ENCODE assay signal across 1 cellular context in the genomic region with DNA sequence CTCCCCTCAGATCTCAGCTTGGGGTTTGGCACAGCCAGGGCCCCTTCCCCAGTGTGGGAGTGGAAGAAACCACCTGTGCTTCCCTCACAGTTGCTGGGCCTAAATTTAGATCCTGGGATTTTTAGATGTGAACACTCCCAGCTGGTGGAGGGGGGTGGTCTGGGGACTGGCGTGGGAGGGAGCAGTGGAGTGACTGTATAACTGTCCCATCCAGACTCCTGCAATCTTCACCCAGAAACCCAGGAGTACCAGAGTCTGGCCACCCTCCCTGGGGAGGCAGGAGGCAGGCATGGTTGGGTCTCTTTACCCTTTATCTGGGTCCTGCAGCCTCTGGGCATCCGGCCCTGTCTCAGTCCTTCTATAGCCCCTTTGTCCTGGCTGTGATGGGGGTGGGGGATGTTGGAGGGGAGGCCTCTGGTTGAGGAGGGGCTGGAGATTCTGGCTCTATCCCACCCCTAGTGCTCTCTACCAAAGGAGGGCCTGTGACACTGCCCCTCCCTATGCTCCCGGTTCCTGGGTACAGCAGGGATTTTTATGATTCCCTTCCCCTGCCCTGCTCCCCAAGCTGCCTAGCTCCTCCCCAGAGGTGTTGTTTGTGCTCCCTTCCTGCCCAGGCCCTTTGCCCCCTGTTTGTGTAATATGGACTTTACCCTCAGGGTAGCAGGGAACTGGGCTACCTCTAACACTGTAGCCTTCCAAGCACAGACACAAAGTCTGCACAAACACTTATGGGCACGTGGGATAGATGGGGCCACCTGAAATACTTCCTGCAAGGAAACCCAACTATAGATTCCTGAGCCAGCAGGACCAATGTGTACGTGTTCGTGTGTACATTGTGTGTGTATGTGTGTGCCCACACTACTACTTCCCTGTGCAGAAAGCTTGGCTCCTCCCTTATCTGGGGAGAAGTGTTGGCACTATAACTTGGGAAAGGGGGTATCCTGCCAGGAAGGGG.
TF ChIP-seq lines count a peak whose summit lies in the region.

No MANE protein-coding gene starts in this region.

TF ChIP-seq in GM23338, 12 proteins besides CTCF, POLR2A, EP300 and RAD21:
- TF ChIP-seq, protein P1, sequence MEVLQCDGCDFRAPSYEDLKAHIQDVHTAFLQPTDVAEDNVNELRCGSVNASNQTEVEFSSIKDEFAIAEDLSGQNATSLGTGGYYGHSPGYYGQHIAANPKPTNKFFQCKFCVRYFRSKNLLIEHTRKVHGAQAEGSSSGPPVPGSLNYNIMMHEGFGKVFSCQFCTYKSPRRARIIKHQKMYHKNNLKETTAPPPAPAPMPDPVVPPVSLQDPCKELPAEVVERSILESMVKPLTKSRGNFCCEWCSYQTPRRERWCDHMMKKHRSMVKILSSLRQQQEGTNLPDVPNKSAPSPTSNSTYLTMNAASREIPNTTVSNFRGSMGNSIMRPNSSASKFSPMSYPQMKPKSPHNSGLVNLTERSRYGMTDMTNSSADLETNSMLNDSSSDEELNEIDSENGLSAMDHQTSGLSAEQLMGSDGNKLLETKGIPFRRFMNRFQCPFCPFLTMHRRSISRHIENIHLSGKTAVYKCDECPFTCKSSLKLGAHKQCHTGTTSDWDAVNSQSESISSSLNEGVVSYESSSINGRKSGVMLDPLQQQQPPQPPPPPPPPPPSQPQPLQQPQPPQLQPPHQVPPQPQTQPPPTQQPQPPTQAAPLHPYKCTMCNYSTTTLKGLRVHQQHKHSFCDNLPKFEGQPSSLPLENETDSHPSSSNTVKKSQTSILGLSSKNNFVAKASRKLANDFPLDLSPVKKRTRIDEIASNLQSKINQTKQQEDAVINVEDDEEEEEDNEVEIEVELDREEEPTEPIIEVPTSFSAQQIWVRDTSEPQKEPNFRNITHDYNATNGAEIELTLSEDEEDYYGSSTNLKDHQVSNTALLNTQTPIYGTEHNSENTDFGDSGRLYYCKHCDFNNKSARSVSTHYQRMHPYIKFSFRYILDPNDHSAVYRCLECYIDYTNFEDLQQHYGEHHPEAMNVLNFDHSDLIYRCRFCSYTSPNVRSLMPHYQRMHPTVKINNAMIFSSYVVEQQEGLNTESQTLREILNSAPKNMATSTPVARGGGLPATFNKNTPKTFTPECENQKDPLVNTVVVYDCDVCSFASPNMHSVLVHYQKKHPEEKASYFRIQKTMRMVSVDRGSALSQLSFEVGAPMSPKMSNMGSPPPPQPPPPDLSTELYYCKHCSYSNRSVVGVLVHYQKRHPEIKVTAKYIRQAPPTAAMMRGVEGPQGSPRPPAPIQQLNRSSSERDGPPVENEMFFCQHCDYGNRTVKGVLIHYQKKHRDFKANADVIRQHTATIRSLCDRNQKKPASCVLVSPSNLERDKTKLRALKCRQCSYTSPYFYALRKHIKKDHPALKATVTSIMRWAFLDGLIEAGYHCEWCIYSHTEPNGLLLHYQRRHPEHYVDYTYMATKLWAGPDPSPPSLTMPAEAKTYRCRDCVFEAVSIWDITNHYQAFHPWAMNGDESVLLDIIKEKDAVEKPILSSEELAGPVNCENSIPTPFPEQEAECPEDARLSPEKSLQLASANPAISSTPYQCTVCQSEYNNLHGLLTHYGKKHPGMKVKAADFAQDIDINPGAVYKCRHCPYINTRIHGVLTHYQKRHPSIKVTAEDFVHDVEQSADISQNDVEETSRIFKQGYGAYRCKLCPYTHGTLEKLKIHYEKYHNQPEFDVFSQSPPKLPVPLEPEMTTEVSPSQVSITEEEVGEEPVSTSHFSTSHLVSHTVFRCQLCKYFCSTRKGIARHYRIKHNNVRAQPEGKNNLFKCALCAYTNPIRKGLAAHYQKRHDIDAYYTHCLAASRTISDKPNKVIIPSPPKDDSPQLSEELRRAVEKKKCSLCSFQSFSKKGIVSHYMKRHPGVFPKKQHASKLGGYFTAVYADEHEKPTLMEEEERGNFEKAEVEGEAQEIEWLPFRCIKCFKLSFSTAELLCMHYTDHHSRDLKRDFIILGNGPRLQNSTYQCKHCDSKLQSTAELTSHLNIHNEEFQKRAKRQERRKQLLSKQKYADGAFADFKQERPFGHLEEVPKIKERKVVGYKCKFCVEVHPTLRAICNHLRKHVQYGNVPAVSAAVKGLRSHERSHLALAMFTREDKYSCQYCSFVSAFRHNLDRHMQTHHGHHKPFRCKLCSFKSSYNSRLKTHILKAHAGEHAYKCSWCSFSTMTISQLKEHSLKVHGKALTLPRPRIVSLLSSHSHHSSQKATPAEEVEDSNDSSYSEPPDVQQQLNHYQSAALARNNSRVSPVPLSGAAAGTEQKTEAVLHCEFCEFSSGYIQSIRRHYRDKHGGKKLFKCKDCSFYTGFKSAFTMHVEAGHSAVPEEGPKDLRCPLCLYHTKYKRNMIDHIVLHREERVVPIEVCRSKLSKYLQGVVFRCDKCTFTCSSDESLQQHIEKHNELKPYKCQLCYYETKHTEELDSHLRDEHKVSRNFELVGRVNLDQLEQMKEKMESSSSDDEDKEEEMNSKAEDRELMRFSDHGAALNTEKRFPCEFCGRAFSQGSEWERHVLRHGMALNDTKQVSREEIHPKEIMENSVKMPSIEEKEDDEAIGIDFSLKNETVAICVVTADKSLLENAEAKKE (CRISPR knock-in tag; IDR thresholded peaks at IDR 0.05): no peak
- TF ChIP-seq EZH2phosphoT487 (IDR thresholded peaks at IDR 0.05; ENCODE audit: unreplicated experiment): no peak
- no peak for TF ChIP-seq NANOG (IDR thresholded peaks at IDR 0.05; ENCODE audit: borderline replicate concordance)
- TF ChIP-seq, protein P2, sequence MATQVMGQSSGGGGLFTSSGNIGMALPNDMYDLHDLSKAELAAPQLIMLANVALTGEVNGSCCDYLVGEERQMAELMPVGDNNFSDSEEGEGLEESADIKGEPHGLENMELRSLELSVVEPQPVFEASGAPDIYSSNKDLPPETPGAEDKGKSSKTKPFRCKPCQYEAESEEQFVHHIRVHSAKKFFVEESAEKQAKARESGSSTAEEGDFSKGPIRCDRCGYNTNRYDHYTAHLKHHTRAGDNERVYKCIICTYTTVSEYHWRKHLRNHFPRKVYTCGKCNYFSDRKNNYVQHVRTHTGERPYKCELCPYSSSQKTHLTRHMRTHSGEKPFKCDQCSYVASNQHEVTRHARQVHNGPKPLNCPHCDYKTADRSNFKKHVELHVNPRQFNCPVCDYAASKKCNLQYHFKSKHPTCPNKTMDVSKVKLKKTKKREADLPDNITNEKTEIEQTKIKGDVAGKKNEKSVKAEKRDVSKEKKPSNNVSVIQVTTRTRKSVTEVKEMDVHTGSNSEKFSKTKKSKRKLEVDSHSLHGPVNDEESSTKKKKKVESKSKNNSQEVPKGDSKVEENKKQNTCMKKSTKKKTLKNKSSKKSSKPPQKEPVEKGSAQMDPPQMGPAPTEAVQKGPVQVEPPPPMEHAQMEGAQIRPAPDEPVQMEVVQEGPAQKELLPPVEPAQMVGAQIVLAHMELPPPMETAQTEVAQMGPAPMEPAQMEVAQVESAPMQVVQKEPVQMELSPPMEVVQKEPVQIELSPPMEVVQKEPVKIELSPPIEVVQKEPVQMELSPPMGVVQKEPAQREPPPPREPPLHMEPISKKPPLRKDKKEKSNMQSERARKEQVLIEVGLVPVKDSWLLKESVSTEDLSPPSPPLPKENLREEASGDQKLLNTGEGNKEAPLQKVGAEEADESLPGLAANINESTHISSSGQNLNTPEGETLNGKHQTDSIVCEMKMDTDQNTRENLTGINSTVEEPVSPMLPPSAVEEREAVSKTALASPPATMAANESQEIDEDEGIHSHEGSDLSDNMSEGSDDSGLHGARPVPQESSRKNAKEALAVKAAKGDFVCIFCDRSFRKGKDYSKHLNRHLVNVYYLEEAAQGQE (IDR thresholded peaks at IDR 0.05; ENCODE audit: unreplicated experiment): no peak
- no peak for TF ChIP-seq JUNB (IDR thresholded peaks at IDR 0.05; ENCODE audit: unreplicated experiment)
- TF ChIP-seq ZNF331 (CRISPR knock-in tag; IDR thresholded peaks at IDR 0.05; ENCODE audit: low read depth): no peak
- TF ChIP-seq CREB1 (CRISPR knock-in tag; IDR thresholded peaks at IDR 0.05; ENCODE audit: low read depth): no peak
- no peak for TF ChIP-seq POLR2AphosphoS5 (IDR thresholded peaks at IDR 0.05; ENCODE audit: low read depth)
- TF ChIP-seq, protein P3, sequence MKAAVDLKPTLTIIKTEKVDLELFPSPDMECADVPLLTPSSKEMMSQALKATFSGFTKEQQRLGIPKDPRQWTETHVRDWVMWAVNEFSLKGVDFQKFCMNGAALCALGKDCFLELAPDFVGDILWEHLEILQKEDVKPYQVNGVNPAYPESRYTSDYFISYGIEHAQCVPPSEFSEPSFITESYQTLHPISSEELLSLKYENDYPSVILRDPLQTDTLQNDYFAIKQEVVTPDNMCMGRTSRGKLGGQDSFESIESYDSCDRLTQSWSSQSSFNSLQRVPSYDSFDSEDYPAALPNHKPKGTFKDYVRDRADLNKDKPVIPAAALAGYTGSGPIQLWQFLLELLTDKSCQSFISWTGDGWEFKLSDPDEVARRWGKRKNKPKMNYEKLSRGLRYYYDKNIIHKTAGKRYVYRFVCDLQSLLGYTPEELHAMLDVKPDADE (IDR thresholded peaks at IDR 0.05): no peak
